1 cellular context compared by ENCODE assay signal in genomic region chr17:31327534-31328526, GRCh38.
A peak's percentile ranks its signal among the peaks of the same experiment; 100 is the strongest.
TF ChIP-seq lines count a peak whose summit lies in the region.

No MANE protein-coding gene starts in this region.

TF ChIP-seq in HepG2, 621 proteins besides CTCF, POLR2A, EP300 and RAD21:
- TF ChIP-seq MAFK (conservative IDR thresholded peaks at IDR 0.05 in 1 of 2, IDR thresholded peaks at IDR 0.05 in 1 of 2; ENCODE audit: low read length in 2 of 2) (peak; percentile 32 to 40; a peak in 3 of 4 replicates), ATF7 (IDR thresholded peaks at IDR 0.05) (0 out of 2 replicates have a peak, but pooled peaks have one; percentile 14), ATF7 (CRISPR knock-in tag; IDR thresholded peaks at IDR 0.05) (no peak), ZMYM4 (CRISPR knock-in tag; IDR thresholded peaks at IDR 0.05) (no peak), MAFF (IDR thresholded peaks at IDR 0.05; ENCODE audit: low read depth, low read length) (0 out of 2 replicates have a peak, but pooled peaks have one; percentile 34), NR2F6 (IDR thresholded peaks at IDR 0.05) (no peak), NR2F6 (CRISPR knock-in tag; IDR thresholded peaks at IDR 0.05) (no peak), MATR3 (CRISPR knock-in tag; IDR thresholded peaks at IDR 0.05) (no peak), CAMTA2 (CRISPR knock-in tag; IDR thresholded peaks at IDR 0.05; ENCODE audit: borderline replicate concordance) (no peak)
